Comparison of ENCODE assay signal across 8 cellular contexts in the genomic region with DNA sequence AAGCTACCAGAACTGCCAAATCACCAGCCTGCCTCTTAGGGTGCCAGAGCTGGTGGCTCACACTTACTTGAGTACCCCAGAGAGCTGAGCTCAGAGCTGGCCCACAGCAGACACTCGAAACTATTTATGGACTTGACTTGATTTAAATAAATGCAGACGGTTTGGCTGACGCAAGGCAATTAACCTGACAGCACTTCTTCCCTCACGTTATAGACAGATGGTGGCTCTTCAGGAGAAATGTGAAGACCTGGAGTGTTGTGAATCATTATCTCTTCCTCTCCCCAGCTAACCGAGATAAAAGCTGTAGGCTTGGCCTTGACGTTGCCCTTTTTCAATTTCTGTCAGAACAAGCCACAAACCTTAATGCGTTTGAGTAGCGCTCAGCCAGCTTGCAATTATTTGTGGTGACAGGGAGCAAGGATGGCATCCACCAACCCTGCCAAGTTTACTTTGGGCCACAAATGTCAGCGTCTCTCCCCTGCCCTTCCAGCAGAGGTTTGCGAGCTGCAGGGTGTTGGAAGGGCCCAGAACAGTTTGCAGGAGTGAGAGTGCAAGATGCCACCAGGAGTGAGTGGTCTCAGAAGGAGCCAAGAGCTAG. TPM values are rescaled to one million over a fixed set of nuclear protein-coding genes. Genes with fewer than 3 reads are reported as not detected.
A peak's percentile ranks its signal among the peaks of the same experiment; 100 is the strongest.
DNase-seq lines count a peak whose midpoint lies in the region; ATAC-seq and TF ChIP-seq lines count a peak whose summit lies in the region.

No MANE protein-coding gene starts in this region.

- H3K9ac ChIP-seq in mammary epithelial cell (ENCODE audit: insufficient read depth, low read length): no peak overlapping the region

- no peaks in the 10 kb centered on the region for H3K27me3 ChIP-seq in mammary epithelial cell (ENCODE audit: insufficient read depth, low read length)
- no peaks in the 10 kb centered on the region for H3K27me3 ChIP-seq in A673 (replicated peaks; ENCODE audit: insufficient read depth, low read depth, low read length, poor library complexity)

- H3K4me2 ChIP-seq in mammary epithelial cell (ENCODE audit: insufficient read depth, low read depth, low read length): no peak overlapping the region

- 80% methylated on average over 10 of the region's 10 CpGs for WGBS in mammary epithelial cell (ENCODE audit: low coverage, missing lambda C conversion rate)

- H3K4me1 ChIP-seq in mammary epithelial cell (ENCODE audit: insufficient read depth, low read length) (no peaks in the 10 kb centered on the region), A673 (ENCODE audit: insufficient read depth, low read length, poor library complexity, severe bottlenecking) (no peaks in the 10 kb centered on the region)

- no peak overlapping the region for H3K27ac ChIP-seq in mammary epithelial cell (ENCODE audit: insufficient read depth, low read depth, low read length)
- H3K27ac ChIP-seq in A673 (ENCODE audit: low read depth, low read length, poor library complexity, severe bottlenecking): no peak overlapping the region

- CTCF ChIA-PET in mammary epithelial cell (lab: Charles Lee; ENCODE audit: low non-redundant PET) (no interaction called here), A673 (lab: Charles Lee) (no interaction called here)

- peak; percentile 51 for ATAC-seq in HG03095 (IDR thresholded peaks at IDR 0.05; ENCODE audit: unreplicated experiment)

- no peak overlapping the region for H3K4me3 ChIP-seq in mammary epithelial cell (replicated peaks in 1 of 3; ENCODE audit: insufficient read depth in 1 of 3, low read depth in 2 of 3, low read length in 3 of 3)
- H3K4me3 ChIP-seq in A673 (ENCODE audit: low read depth, low read length, poor library complexity, severe bottlenecking): no peak overlapping the region

- BruUV-seq in mammary epithelial cell (replicated peaks; lab: Mats Ljungman, UMichigan): no TSS peak
- BruUV-seq in A673 (replicated peaks; lab: Mats Ljungman, UMichigan): no TSS peak

- TF ChIP-seq CTCF in mammary epithelial cell (conservative IDR thresholded peaks at IDR 0.05 in 1 of 2, IDR thresholded peaks at IDR 0.05 in 1 of 2; ENCODE audit: extremely low read depth in 1 of 2, insufficient read depth in 1 of 2, low read depth in 1 of 2, low read length in 2 of 2): no peak
- no peak for TF ChIP-seq CTCF in A673 (conservative IDR thresholded peaks at IDR 0.05; ENCODE audit: low read depth, low read length)

- POLR2A ChIA-PET in A673 (lab: Charles Lee; ENCODE audit: low non-redundant PET): no interaction called here

- DNase-seq in activated CD4-positive, alpha-beta T cell treated with anti-CD3 and anti-CD28 coated beads for 48 hours: peak; percentile 60
- no peak for DNase-seq in activated CD4-positive, alpha-beta T cell treated with anti-CD3 and anti-CD28 coated beads, Interleukin-2, amount 50 U/mL, for 4 hours
- DNase-seq in RPMI7951 (ENCODE audit: low read depth) (peak; percentile 94), islet precursor cell (peak; percentile 50), SKM-1 treated with dmso at 0.1 percent for 144 hours (lab: John Stamatoyannopoulos, UW; ENCODE audit: unreplicated experiment) (no peak), mammary epithelial cell (no peak), A673 (ENCODE audit: low spot score) (no peak)

- intact Hi-C loops in mammary epithelial cell (cut with micrococcal nuclease) (no loop called here), A673 (cut with micrococcal nuclease; ENCODE audit: unreplicated experiment) (no loop called here)

- H3K9me3 ChIP-seq in mammary epithelial cell (replicated peaks; ENCODE audit: insufficient read depth, low read length): peaks cover 9% of the 10 kb centered on the region
- H3K9me3 ChIP-seq in A673 (ENCODE audit: low read depth, low read length, poor library complexity, severe bottlenecking): no peaks in the 10 kb centered on the region

- H4K20me1 ChIP-seq in mammary epithelial cell (ENCODE audit: insufficient read depth, low read length): no peaks in the 10 kb centered on the region

- in situ Hi-C loops in mammary epithelial cell (cut with MboI; ENCODE audit: low sequenced_read_pairs in 2 of 2): no loop called here

- dilution Hi-C loops in mammary epithelial cell (cut with HindIII; ENCODE audit: low sequenced_read_pairs): no loop called here

- H3K79me2 ChIP-seq in mammary epithelial cell (ENCODE audit: insufficient read depth, low read length): no peaks in the 10 kb centered on the region

- no peaks in the 10 kb centered on the region for H3K36me3 ChIP-seq in mammary epithelial cell (ENCODE audit: insufficient read depth, low read length)
- no peaks in the 10 kb centered on the region for H3K36me3 ChIP-seq in A673 (ENCODE audit: insufficient read depth, low read length, poor library complexity, severe bottlenecking)

- no peak overlapping the region for H2AFZ ChIP-seq in mammary epithelial cell (ENCODE audit: low read depth, low read length)

RNA-seq across cellular contexts. Expression of a gene that starts 34.0 kb away (rescaled TPM):
- 50.1 and 60.0 TPM in 2 replicates for total RNA-seq in RPMI7951 (2014; rRNA removed; shearing (Covaris generic))
- total RNA-seq in mammary epithelial cell: 100 to 1,000 TPM in 1 of 2 donors, 10 to 100 TPM in 1; 93.0 to 171 TPM
- polyA plus RNA-seq in mammary epithelial cell: 123 TPM
- 185 TPM for polyA minus RNA-seq in mammary epithelial cell
- total RNA-seq in A673 (2021): 0.90 and 2.4 TPM in 2 replicates

Comparison
In these comparisons a context has a peak if more than half of its experiments do, and no peak if none do; other contexts are left out.
1. DNase-seq: peak in activated CD4-positive, alpha-beta T cell treated with anti-CD3 and anti-CD28 coated beads for 48 hours (single experiment), RPMI7951 (single experiment) and islet precursor cell (single experiment); none in activated CD4-positive, alpha-beta T cell treated with anti-CD3 and anti-CD28 coated beads, Interleukin-2, amount 50 U/mL, for 4 hours (0 of 2), SKM-1 treated with dmso at 0.1 percent for 144 hours (single experiment), mammary epithelial cell (single experiment) and A673 (single experiment).
2. RNA of a gene that starts 34.0 kb away (total RNA-seq): 93.0 to 171 TPM in mammary epithelial cell and 50.1 to 60.0 TPM in RPMI7951; 0.90 to 2.4 TPM in A673; every median in the first group is over 10 times any median in the second.